ENCODE assay signal across 8 cellular contexts in genomic region chr19:45439190-45439568, GRCh38. TPM values are rescaled to one million over a fixed set of nuclear protein-coding genes. Genes with fewer than 3 reads are reported as not detected.
DNase-seq lines count a peak whose midpoint lies in the region; ATAC-seq and TF ChIP-seq lines count a peak whose summit lies in the region.

No MANE protein-coding gene starts in this region.

- DNase-seq in H9 (no peak), T-helper 17 cell (no peak), fibroblast of villous mesenchyme (ENCODE audit: low read depth) (no peak), smooth muscle cell (lab: John Stamatoyannopoulos, UW; ENCODE audit: unreplicated experiment) (no peak), HUDEP-2 (lab: John Stamatoyannopoulos, UW; ENCODE audit: unreplicated experiment in 76 of 76) (no peak), middle frontal gyrus (ENCODE audit: extremely low spot score, low spot score) (no peak), NCI-H146 treated with DMSO at 0.1 percent for 48 hours (lab: John Stamatoyannopoulos, UW; ENCODE audit: unreplicated experiment) (no peak)

- H4K5ac ChIP-seq in H9 (ENCODE audit: insufficient read length, low read depth, low read length), result no peak overlapping the region

- no peak overlapping the region for H3K18ac ChIP-seq in H9 (ENCODE audit: insufficient read length, low read depth, low read length)

- H3K4me2 ChIP-seq in H9 (ENCODE audit: insufficient read depth, insufficient read length, low read length) (no peak overlapping the region), smooth muscle cell (peak overlapping the region; percentile 89)

- no peak overlapping the region for H3K27ac ChIP-seq in H9 (ENCODE audit: insufficient read length, low read depth, low read length)
- H3K27ac ChIP-seq in smooth muscle cell (ENCODE audit: low read depth), result peak overlapping the region; percentile 87

- H2AFZ ChIP-seq in H9 (ENCODE audit: low read length) (no peak overlapping the region), smooth muscle cell (ENCODE audit: low read depth) (peak overlapping the region; percentile 28)

- no CpG with 5 or more reads among the region's 10 CpGs for WGBS in H9 (ENCODE audit: extremely low coverage, insufficient read length, low lambda C conversion rate)
- WGBS in smooth muscle cell (ENCODE audit: low lambda C conversion rate), result 38% methylated on average over 10 of the region's 10 CpGs

- H2BK120ac ChIP-seq in H9 (ENCODE audit: low read depth, low read length, poor library complexity, severe bottlenecking), result no peak overlapping the region

- H3K4me1 ChIP-seq in H9 (ENCODE audit: insufficient read depth, low read length) (peaks cover 2% of the 10 kb centered on the region; the same call in 1 of the 2 replicates), smooth muscle cell (ENCODE audit: low read depth) (no peaks in the 10 kb centered on the region)

- H3K56ac ChIP-seq in H9 (ENCODE audit: insufficient read length, low read depth, low read length), result no peak overlapping the region

- no peak for ATAC-seq in T-helper 17 cell
- no peak for ATAC-seq in HG02571 (IDR thresholded peaks at IDR 0.05; ENCODE audit: unreplicated experiment)

- no peak overlapping the region for H2BK15ac ChIP-seq in H9 (ENCODE audit: low read depth, low read length)

- H3K9ac ChIP-seq in H9 (ENCODE audit: extremely low read depth, insufficient read length, low read length) (no peak overlapping the region), smooth muscle cell (ENCODE audit: low read depth) (peak overlapping the region; percentile 87)

- H2BK5ac ChIP-seq in H9 (ENCODE audit: insufficient read length, low read length), result no peak overlapping the region

- H4K91ac ChIP-seq in H9 (ENCODE audit: insufficient read length, low read depth, low read length), result no peak overlapping the region

- H2BK12ac ChIP-seq in H9 (ENCODE audit: insufficient read length, low read depth, low read length), result no peak overlapping the region

- H3K9me3 ChIP-seq in H9 (ENCODE audit: control insufficient read depth, low read depth, low read length), result no peaks in the 10 kb centered on the region
- H3K9me3 ChIP-seq in T-helper 17 cell (ENCODE audit: control insufficient read depth, low read length, poor library complexity, severe bottlenecking), result no peaks in the 10 kb centered on the region
- H3K9me3 ChIP-seq in smooth muscle cell (replicated peaks; ENCODE audit: low read depth), result no peaks in the 10 kb centered on the region

- H4K20me1 ChIP-seq in H9 (ENCODE audit: control insufficient read depth, insufficient read depth, insufficient read length), result no peaks in the 10 kb centered on the region
- no peaks in the 10 kb centered on the region for H4K20me1 ChIP-seq in smooth muscle cell (ENCODE audit: low read depth)

- H3K14ac ChIP-seq in H9 (ENCODE audit: insufficient read depth, low read length), result no peak overlapping the region

- no peak overlapping the region for H3K23ac ChIP-seq in H9 (ENCODE audit: insufficient read length, low read depth, low read length)

- H3K4me1 Mint-ChIP-seq in H9, result peaks cover 20 to 24% of the 10 kb centered on the region in 2 experiments
- H3K4me1 Mint-ChIP-seq in T-helper 17 cell, result peaks cover 24% of the 10 kb centered on the region

- H3T11ph ChIP-seq in H9 (ENCODE audit: low read length), result no peak overlapping the region

- H3K4me3 Mint-ChIP-seq in H9 (peak overlapping the region; percentile 67 to 70), T-helper 17 cell (peak overlapping the region; percentile 87)

- H3K23me2 ChIP-seq in H9 (ENCODE audit: insufficient read length, low read depth, low read length, poor library complexity, severe bottlenecking), result peaks cover 10% of the 10 kb centered on the region

- peaks cover 26% of the 10 kb centered on the region for H3F3A ChIP-seq in smooth muscle cell (ENCODE audit: low read depth)

- H3K4ac ChIP-seq in H9 (ENCODE audit: low read depth, low read length), result no peak overlapping the region

- no peaks in the 10 kb centered on the region for H3K79me1 ChIP-seq in H9 (ENCODE audit: insufficient read depth, low read depth, low read length, poor library complexity, severe bottlenecking)

- H3K36me3 Mint-ChIP-seq in H9 (ENCODE audit: insufficient read depth in 1 of 3, low read depth in 3 of 3), result no peaks in the 10 kb centered on the region
- H3K36me3 Mint-ChIP-seq in T-helper 17 cell (ENCODE audit: low read depth), result no peaks in the 10 kb centered on the region

- no peak overlapping the region for H2BK20ac ChIP-seq in H9 (ENCODE audit: low read depth, low read length, poor library complexity, severe bottlenecking)

- H3K36me3 ChIP-seq in smooth muscle cell (ENCODE audit: low read depth), result no peaks in the 10 kb centered on the region

- H3K4me3 ChIP-seq in fibroblast of villous mesenchyme (ENCODE audit: low read depth, low read length) (peak overlapping the region; percentile 59), smooth muscle cell (peak overlapping the region; percentile 86)

- peaks cover 1% of the 10 kb centered on the region; the same call in 1 of the 2 replicates for H3K27me3 Mint-ChIP-seq in H9 (ENCODE audit: low read depth)
- H3K27me3 Mint-ChIP-seq in T-helper 17 cell, result no peaks in the 10 kb centered on the region

- H3K27ac Mint-ChIP-seq in H9, result no peak overlapping the region
- peak overlapping the region; percentile 84 for H3K27ac Mint-ChIP-seq in T-helper 17 cell

- TF ChIP-seq CTCF in H9 (conservative IDR thresholded peaks at IDR 0.05) (no peak), fibroblast of villous mesenchyme (IDR thresholded peaks at IDR 0.05; ENCODE audit: insufficient read depth, low read depth, low read length) (no peak), smooth muscle cell (IDR thresholded peaks at IDR 0.05; ENCODE audit: borderline replicate concordance, insufficient read depth, poor library complexity, severe bottlenecking) (no peak)

- no peak overlapping the region for H2AK5ac ChIP-seq in H9 (ENCODE audit: insufficient read length, low read length)

- no peaks in the 10 kb centered on the region for H3K79me2 ChIP-seq in H9 (ENCODE audit: insufficient read depth, low read length)
- H3K79me2 ChIP-seq in smooth muscle cell (ENCODE audit: low read depth), result no peaks in the 10 kb centered on the region

- peaks cover 0 to 4% of the 10 kb centered on the region in 2 experiments; a peak in 1 of 5 replicates for H3K9me3 Mint-ChIP-seq in H9

- H4K8ac ChIP-seq in H9 (replicated peaks; ENCODE audit: insufficient read length, low read depth, low read length), result no peak overlapping the region

- H3K27me3 ChIP-seq in H9 (ENCODE audit: insufficient read depth, low read length), result no peaks in the 10 kb centered on the region
- H3K27me3 ChIP-seq in smooth muscle cell (ENCODE audit: low read depth), result no peaks in the 10 kb centered on the region

RNA-seq across cellular contexts. Expression of gene ERCC1, which starts 15.5 kb away (rescaled TPM):
- total RNA-seq in H9 (2021) (62.4 and 66.7 TPM in 2 replicates), T-helper 17 cell (10 to 100 TPM; 28.4 to 36.2 TPM), fibroblast of villous mesenchyme (73.0 and 88.9 TPM in 2 replicates), smooth muscle cell (60.8 and 72.6 TPM in 2 replicates)
- 81.5 and 90.4 TPM in 2 replicates for polyA plus RNA-seq in smooth muscle cell

RNA-seq across cellular contexts. Expression of gene FOSB, which starts 28.6 kb away (rescaled TPM):
- total RNA-seq in H9 (2021), result 1.7 and 2.5 TPM in 2 replicates
- total RNA-seq in T-helper 17 cell, result 1,000 to 10,000 TPM in 1 of 2 donors, 100 to 1,000 TPM in 1; 967 to 2,209 TPM
- 13.0 and 16.1 TPM in 2 replicates for total RNA-seq in fibroblast of villous mesenchyme
- total RNA-seq in smooth muscle cell, result 171 and 186 TPM in 2 replicates
- polyA plus RNA-seq in smooth muscle cell, result 178 and 299 TPM in 2 replicates

RNA-seq across cellular contexts. Expression of gene POLR1G, which starts 32.7 kb away (rescaled TPM):
- 43.4 and 48.7 TPM in 2 replicates for total RNA-seq in H9 (2021)
- total RNA-seq in T-helper 17 cell, result 1 to 10 TPM in 1 of 2 donors, under 1 TPM in 1; 0.91 to 1.0 TPM
- total RNA-seq in fibroblast of villous mesenchyme, result 8.1 and 13.4 TPM in 2 replicates
- total RNA-seq in smooth muscle cell, result 1.4 and 1.6 TPM in 2 replicates
- polyA plus RNA-seq in smooth muscle cell, result 2.7 and 3.9 TPM in 2 replicates

RNA-seq across cellular contexts. Expression of gene PPP1R13L, which starts 34.3 kb away (rescaled TPM):
- total RNA-seq in H9 (2021) (40.4 and 42.6 TPM in 2 replicates), T-helper 17 cell (1 to 10 TPM; 3.4 to 4.5 TPM), fibroblast of villous mesenchyme (5.6 and 8.4 TPM in 2 replicates), smooth muscle cell (26.3 and 66.4 TPM in 2 replicates)
- polyA plus RNA-seq in smooth muscle cell, result 28.1 and 77.1 TPM in 2 replicates

RNA-seq across cellular contexts. Expression of gene RTN2, which starts 57.7 kb away (rescaled TPM):
- total RNA-seq in H9 (2021) (18.9 and 20.1 TPM in 2 replicates), T-helper 17 cell (1 to 10 TPM; 2.3 to 6.2 TPM), fibroblast of villous mesenchyme (6.9 and 11.9 TPM in 2 replicates), smooth muscle cell (6.3 and 20.5 TPM in 2 replicates)
- 24.4 and 28.0 TPM in 2 replicates for polyA plus RNA-seq in smooth muscle cell

Comparison
In these comparisons a context has a peak if more than half of its experiments do, and no peak if none do; other contexts are left out.
1. RNA of gene FOSB, which starts 28.6 kb away (total RNA-seq): 967 to 2,209 TPM in T-helper 17 cell and 171 to 186 TPM in smooth muscle cell; 13.0 to 16.1 TPM in fibroblast of villous mesenchyme and 1.7 to 2.5 TPM in H9; every median in the first group is over 10 times any median in the second.